ENCODE assay signal across 11 cellular contexts in the genomic region with DNA sequence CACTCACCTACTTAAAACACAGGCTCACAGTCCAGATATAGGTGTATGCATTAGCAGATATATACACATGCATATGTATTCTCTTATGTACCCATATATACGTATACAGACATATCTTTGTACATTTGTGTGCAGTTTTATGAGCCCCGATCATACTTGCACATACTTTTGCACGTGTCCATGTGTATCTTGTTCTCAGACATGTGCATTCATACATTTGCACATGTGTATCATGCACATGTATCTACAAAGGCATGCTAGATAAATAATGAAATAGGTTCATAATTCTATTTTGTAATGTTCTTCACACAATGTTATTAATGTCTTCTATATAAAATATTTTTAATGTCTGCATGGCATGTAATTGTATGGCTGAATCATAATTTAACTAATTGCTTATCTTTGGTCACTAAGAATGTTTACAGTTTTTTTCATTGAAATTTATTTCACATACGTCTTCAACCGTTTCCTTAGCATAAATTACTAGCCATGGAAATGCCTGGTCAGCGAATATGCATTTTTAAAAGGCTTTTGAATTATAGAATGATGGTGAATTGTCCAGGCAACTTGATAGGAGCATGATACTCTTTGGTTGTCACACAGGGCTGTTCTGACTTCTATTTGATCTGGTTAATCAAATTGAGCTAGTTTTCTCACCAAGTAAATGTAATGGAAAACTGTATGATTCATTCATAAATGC. TPM values are rescaled to one million over a fixed set of nuclear protein-coding genes. Genes with fewer than 3 reads are reported as not detected.
DNase-seq lines count a peak whose midpoint lies in the region; ATAC-seq, FAIRE-seq and TF ChIP-seq lines count a peak whose summit lies in the region.
"Had no signal": no experiment of that assay in that cellular context is flagged by ENCODE, and none has a peak within 500 bp of the region (broad histone marks: within the 10 kb centered on the region; RNA-seq: fewer than 3 reads in every experiment).

No MANE protein-coding gene starts in this region.

- H3K27ac ChIP-seq in cardiac muscle cell (no peak overlapping the region), right cardiac atrium (ENCODE audit: low read length) (no peak overlapping the region), kidney (ENCODE audit: low read depth in 2 of 2, low read length in 2 of 2) (no peak overlapping the region), tibial artery (peak overlapping the region; percentile 99)

- H3K27ac Mint-ChIP-seq in activated T-helper 17 cell treated with anti-CD3 and anti-CD28 coated beads, Interleukin-2, amount 50 U/mL, for 72 hours = peak overlapping the region; percentile 16
- H3K27ac Mint-ChIP-seq: activated B cell treated with CpG ODN at 0.5 μM for 24 hours; stimulated activated memory B cell treated with anti-CD40 and anti-IgM and Interleukin-4, amounts not matched to agents 10 μg/mL and 1 μg/mL and 100 μg/mL, for 72 hours had no signal

- H3K4me1 Mint-ChIP-seq in activated T-helper 17 cell treated with anti-CD3 and anti-CD28 coated beads, Interleukin-2, amount 50 U/mL, for 72 hours = peaks cover 44% of the 10 kb centered on the region

- intact Hi-C loops in right cardiac atrium (cut with DNase I) (no loop called here), kidney (cut with DNase I) (no loop called here), tibial artery (cut with DNase I; ENCODE audit: low total_unique reads) (no loop called here)

- H3K9me3 Mint-ChIP-seq in activated T-helper 17 cell treated with anti-CD3 and anti-CD28 coated beads, Interleukin-2, amount 50 U/mL, for 72 hours = peaks cover 3% of the 10 kb centered on the region
- H3K9me3 Mint-ChIP-seq: activated B cell treated with CpG ODN at 0.5 μM for 24 hours; stimulated activated memory B cell treated with anti-CD40 and anti-IgM and Interleukin-4, amounts not matched to agents 10 μg/mL and 1 μg/mL and 100 μg/mL, for 72 hours had no signal

- H3K27me3 ChIP-seq in cardiac muscle cell (no peaks in the 10 kb centered on the region), right cardiac atrium (ENCODE audit: control insufficient read depth, insufficient read depth) (no peaks in the 10 kb centered on the region), tibial artery (no peaks in the 10 kb centered on the region)

- H3K4me3 ChIP-seq in cardiac muscle cell = peak overlapping the region; percentile 83
- H3K4me3 ChIP-seq in right cardiac atrium (ENCODE audit: low read length) = no peak overlapping the region
- H3K4me3 ChIP-seq in kidney (ENCODE audit: low read length in 2 of 2) = peak overlapping the region; percentile 7 to 43
- peak overlapping the region; percentile 2 to 87 for H3K4me3 ChIP-seq in tibial artery

- ATAC-seq in right cardiac atrium (no peak), HG03108 (IDR thresholded peaks at IDR 0.05; ENCODE audit: unreplicated experiment) (no peak)
- ATAC-seq in activated T-helper 17 cell treated with anti-CD3 and anti-CD28 coated beads, Interleukin-2, amount 50 U/mL, for 72 hours (replicated peaks) = no peak
- ATAC-seq: stimulated activated memory B cell treated with anti-CD40 and anti-IgM and Interleukin-4, amounts not matched to agents 10 μg/mL and 1 μg/mL and 100 μg/mL, for 72 hours had no signal

- TF ChIP-seq CTCF in cardiac muscle cell (IDR thresholded peaks at IDR 0.05; ENCODE audit: low read depth, low read length) (no peak), kidney (IDR thresholded peaks at IDR 0.05; ENCODE audit: borderline replicate concordance, extremely low read depth, insufficient read depth) (no peak), tibial artery (IDR thresholded peaks at IDR 0.05) (no peak)

- H3K9ac ChIP-seq in kidney (ENCODE audit: low read length in 2 of 2) = peak overlapping the region in 1 of 2 donors; percentile 94

- peaks cover 68% of the 10 kb centered on the region for H3K36me3 Mint-ChIP-seq in activated T-helper 17 cell treated with anti-CD3 and anti-CD28 coated beads, Interleukin-2, amount 50 U/mL, for 72 hours (ENCODE audit: low read depth)
- H3K36me3 Mint-ChIP-seq: stimulated activated memory B cell treated with anti-CD40 and anti-IgM and Interleukin-4, amounts not matched to agents 10 μg/mL and 1 μg/mL and 100 μg/mL, for 72 hours had no signal

- FAIRE-seq in kidney (lab: Jason Lieb, UNC) = no peak

- no peak for DNase-seq in cardiac muscle cell (ENCODE audit: low read depth in 1 of 2, low spot score in 1 of 2)
- no peak for DNase-seq in right cardiac atrium
- DNase-seq in kidney = no peak
- no peak for DNase-seq in tibial artery
- no peak for DNase-seq in NCI-H128 (lab: John Stamatoyannopoulos, UW; ENCODE audit: unreplicated experiment)
- no peak for DNase-seq in NK-92 (lab: John Stamatoyannopoulos, UW; ENCODE audit: unreplicated experiment)
- DNase-seq: activated B cell treated with CpG ODN at 0.5 μM for 24 hours, aorta had no signal

- no peaks in the 10 kb centered on the region for H3K27me3 Mint-ChIP-seq in activated T-helper 17 cell treated with anti-CD3 and anti-CD28 coated beads, Interleukin-2, amount 50 U/mL, for 72 hours
- H3K27me3 Mint-ChIP-seq: activated B cell treated with CpG ODN at 0.5 μM for 24 hours; stimulated activated memory B cell treated with anti-CD40 and anti-IgM and Interleukin-4, amounts not matched to agents 10 μg/mL and 1 μg/mL and 100 μg/mL, for 72 hours had no signal

- WGBS in right cardiac atrium = 63% methylated on average over 6 of the region's 6 CpGs

- H3K9me3 ChIP-seq in cardiac muscle cell (ENCODE audit: low read depth) = no peaks in the 10 kb centered on the region
- no peaks in the 10 kb centered on the region for H3K9me3 ChIP-seq in right cardiac atrium (ENCODE audit: control insufficient read depth, low read length)
- H3K9me3 ChIP-seq in kidney (ENCODE audit: control insufficient read depth in 1 of 2, low read length in 2 of 2) = no peaks in the 10 kb centered on the region
- no peaks in the 10 kb centered on the region for H3K9me3 ChIP-seq in tibial artery

- peaks cover 15% of the 10 kb centered on the region for H3K4me1 ChIP-seq in cardiac muscle cell (ENCODE audit: low read depth)
- H3K4me1 ChIP-seq in right cardiac atrium (ENCODE audit: control insufficient read depth, insufficient read depth, low read length) = no peaks in the 10 kb centered on the region
- H3K4me1 ChIP-seq in kidney (ENCODE audit: control insufficient read depth in 1 of 2, insufficient read depth in 1 of 2, low read depth in 1 of 2, low read length in 2 of 2) = peaks cover 8 to 12% of the 10 kb centered on the region in 2 donors
- peaks cover 0 to 84% (median 45%) of the 10 kb centered on the region in 4 donors for H3K4me1 ChIP-seq in tibial artery

- H3K4me3 Mint-ChIP-seq in activated T-helper 17 cell treated with anti-CD3 and anti-CD28 coated beads, Interleukin-2, amount 50 U/mL, for 72 hours = peak overlapping the region; percentile 95

- H3K36me3 ChIP-seq in cardiac muscle cell (no peaks in the 10 kb centered on the region), kidney (ENCODE audit: control insufficient read depth in 1 of 2, insufficient read depth in 2 of 2, low read length in 2 of 2) (no peaks in the 10 kb centered on the region), tibial artery (no peaks in the 10 kb centered on the region)

RNA-seq across cellular contexts. Expression of a gene that starts 2.6 kb away (rescaled TPM):
- total RNA-seq in cardiac muscle cell (83.5 and 134 TPM in 2 replicates), right cardiac atrium (10 to 100 TPM; 67.9 to 74.5 (median 68.3) TPM), kidney (107 TPM)
- polyA plus RNA-seq in cardiac muscle cell (78.0 and 84.9 TPM in 2 replicates), right cardiac atrium (51.6 TPM), kidney (ENCODE audit: insufficient read depth, low read depth, low replicate concordance) (92.8 TPM)
- total RNA-seq in activated T-helper 17 cell treated with anti-CD3 and anti-CD28 coated beads, Interleukin-2, amount 50 U/mL, for 72 hours = 100 to 1,000 TPM in 1 of 2 donors, 10 to 100 TPM in 1; 35.0 to 101 TPM

Comparison
In these comparisons a context has a peak if more than half of its experiments do, and no peak if none do; other contexts are left out.
1. H3K27ac ChIP-seq: peak in tibial artery (2 of 2); none in cardiac muscle cell (single experiment), right cardiac atrium (single experiment) and kidney (0 of 2).